Comparison of ENCODE assay signal across 11 cellular contexts in the genomic region with DNA sequence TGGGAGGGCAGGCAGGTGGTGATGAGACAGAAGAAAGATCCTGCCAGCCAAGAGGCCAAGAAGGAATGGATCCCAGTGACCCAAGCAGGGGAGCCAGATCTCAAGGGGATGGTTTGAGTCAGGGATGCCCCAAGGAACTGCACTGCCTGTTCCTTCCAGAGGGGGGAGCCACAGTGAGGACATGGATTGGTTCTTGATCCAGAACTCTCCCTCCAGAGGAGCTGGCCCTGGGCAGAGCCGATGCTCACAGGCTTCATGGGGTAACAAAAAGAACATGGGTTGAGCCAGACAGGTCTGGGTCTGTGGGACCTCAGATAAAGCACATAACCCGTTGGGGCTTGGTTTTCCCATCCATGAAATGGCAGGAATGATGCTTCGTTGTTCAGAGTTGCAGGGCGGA. TPM values are rescaled to one million over a fixed set of nuclear protein-coding genes. Genes with fewer than 3 reads are reported as not detected.
DNase-seq lines count a peak whose midpoint lies in the region; ATAC-seq and TF ChIP-seq lines count a peak whose summit lies in the region.
"Had no signal": no experiment of that assay in that cellular context is flagged by ENCODE, and none has a peak within 500 bp of the region (broad histone marks: within the 10 kb centered on the region; RNA-seq: fewer than 3 reads in every experiment).

No MANE protein-coding gene starts in this region.

- no peak overlapping the region for H3K27ac Mint-ChIP-seq in immature natural killer cell

- ATAC-seq in GM21390 (IDR thresholded peaks at IDR 0.05; ENCODE audit: unreplicated experiment) (no peak), GM19351 (IDR thresholded peaks at IDR 0.05; ENCODE audit: unreplicated experiment) (no peak)

- peaks cover 12 to 18% of the 10 kb centered on the region in 2 donors for H3K4me1 Mint-ChIP-seq in immature natural killer cell

- H3K9ac ChIP-seq in fibroblast of lung (ENCODE audit: insufficient read depth, low read length) = no peak overlapping the region

- no peaks in the 10 kb centered on the region for H3K9me3 Mint-ChIP-seq in immature natural killer cell

- no peaks in the 10 kb centered on the region for H4K20me1 ChIP-seq in fibroblast of lung (ENCODE audit: control insufficient read depth, extremely low read depth, insufficient read depth, low read length)

- H3K4me1 ChIP-seq in fibroblast of lung (ENCODE audit: control insufficient read depth, extremely low read depth, insufficient read depth, low read length) (peaks cover 7% of the 10 kb centered on the region), prostate gland (replicated peaks) (no peaks in the 10 kb centered on the region)

- POLR2A ChIA-PET in BJ (lab: Charles Lee) = no interaction called here

- H3K27ac ChIP-seq in 22Rv1 (no peak overlapping the region), fibroblast of lung (ENCODE audit: insufficient read depth, low read length) (no peak overlapping the region), prostate gland (no peak overlapping the region)
- H3K27ac ChIP-seq: stomach had no signal

- DNase-seq in BJ (ENCODE audit: low read depth) = no peak
- peak; percentile 18 to 42 for DNase-seq in NCI-H1930 (lab: John Stamatoyannopoulos, UW)
- DNase-seq in fibroblast of lung (ENCODE audit: low read depth in 2 of 2) = no peak
- DNase-seq in prostate gland (ENCODE audit: low spot score) = no peak
- no peak for DNase-seq in immature natural killer cell
- DNase-seq: activated T-cell treated with anti-CD3 and anti-CD28 coated beads for 4 hours, MV-4-11, stomach had no signal

- intact Hi-C loops in prostate gland (cut with DNase I) = no loop called here

- H3K9me3 ChIP-seq in fibroblast of lung (ENCODE audit: control insufficient read depth, insufficient read depth, low read depth, low read length) (no peaks in the 10 kb centered on the region), prostate gland (no peaks in the 10 kb centered on the region)
- H3K9me3 ChIP-seq: stomach had no signal

- H3K27me3 Mint-ChIP-seq in immature natural killer cell (ENCODE audit: low read depth in 3 of 3) = peaks cover 7 to 16% (median 15%) of the 10 kb centered on the region in 3 donors

- 81% methylated on average over 4 of the region's 4 CpGs for WGBS in prostate gland

- H3K4me2 ChIP-seq in fibroblast of lung (ENCODE audit: extremely low read depth, insufficient read depth, low read length) = no peak overlapping the region

- H2AFZ ChIP-seq in fibroblast of lung (ENCODE audit: low read length) = no peak overlapping the region

- H3K4me3 Mint-ChIP-seq in immature natural killer cell = no peak overlapping the region

- no peaks in the 10 kb centered on the region for H3K79me2 ChIP-seq in fibroblast of lung (ENCODE audit: control insufficient read depth, insufficient read depth, low read length)

- CTCF ChIA-PET in BJ (lab: Yijun Ruan, JAX) = interaction anchor here (1.1 to 3.2 kb wide), 3 partner anchors 8 to 148 kb away, joined by 3 to 13 read pairs (median 4); no protein-coding TSS in a partner anchor

- H3K27me3 ChIP-seq in BJ (ENCODE audit: control insufficient read depth, insufficient read depth, low read length) (no peaks in the 10 kb centered on the region), fibroblast of lung (ENCODE audit: control insufficient read depth, insufficient read depth, low read length) (no peaks in the 10 kb centered on the region), prostate gland (replicated peaks; ENCODE audit: insufficient read depth) (no peaks in the 10 kb centered on the region)

- peak; percentile 63 for TF ChIP-seq CTCF in 22Rv1 (IDR thresholded peaks at IDR 0.05)
- TF ChIP-seq CTCF in BJ (IDR thresholded peaks at IDR 0.05; ENCODE audit: insufficient read depth, low read depth, low read length) = peak; percentile 20; the same call in 1 of the 2 replicates
- peak; percentile 28 to 47 for TF ChIP-seq CTCF in fibroblast of lung (conservative IDR thresholded peaks at IDR 0.05 in 1 of 2, IDR thresholded peaks at IDR 0.05 in 1 of 2; ENCODE audit: low read depth in 1 of 2, low read length in 2 of 2)
- no peak for TF ChIP-seq CTCF in prostate gland (IDR thresholded peaks at IDR 0.05)

- peaks cover 0 to 4% (median 4%) of the 10 kb centered on the region in 3 donors for H3K36me3 Mint-ChIP-seq in immature natural killer cell

- no peak overlapping the region for H3K4me3 ChIP-seq in BJ (ENCODE audit: low read depth, low read length)
- H3K4me3 ChIP-seq in fibroblast of lung (replicated peaks in 1 of 4; ENCODE audit: control extremely low read depth in 1 of 4, insufficient read depth in 1 of 4, low read depth in 3 of 4, low read length in 4 of 4) = no peak overlapping the region
- H3K4me3 ChIP-seq in prostate gland = no peak overlapping the region
- H3K4me3 ChIP-seq: stomach had no signal

- TF ChIP-seq POLR2A in prostate gland (IDR thresholded peaks at IDR 0.05) = no peak

- H3K36me3 ChIP-seq in BJ (ENCODE audit: control insufficient read depth, insufficient read depth, low read length) = no peaks in the 10 kb centered on the region
- H3K36me3 ChIP-seq in fibroblast of lung (ENCODE audit: control insufficient read depth, insufficient read depth, low read length) = no peaks in the 10 kb centered on the region
- H3K36me3 ChIP-seq in prostate gland = no peaks in the 10 kb centered on the region
- H3K36me3 ChIP-seq: stomach had no signal

RNA-seq across cellular contexts. Expression of a gene that starts 4.6 kb away (rescaled TPM):
- polyA plus RNA-seq in BJ (2011; rRNA removed) (2.9 and 3.3 TPM in 2 replicates), fibroblast of lung (25.8 and 30.6 TPM in 2 replicates), immature natural killer cell (not detected)
- 3.8 and 4.9 TPM in 2 replicates for polyA minus RNA-seq in BJ (2011; rRNA and poly(A)+ RNA removed)
- total RNA-seq in fibroblast of lung (39.0 and 40.8 TPM in 2 replicates), prostate gland (1 to 10 TPM; 4.0 to 9.2 TPM)
- 30.7 and 33.8 TPM in 2 replicates for polyA plus RNA-seq in fibroblast of lung (2012)
- polyA minus RNA-seq in fibroblast of lung (ENCODE audit: low replicate concordance) = 53.6 and 70.6 TPM in 2 replicates

RNA-seq across cellular contexts. Expression of a gene that starts 27.6 kb away (rescaled TPM):
- polyA plus RNA-seq in BJ (2011; rRNA removed) (13.7 and 15.4 TPM in 2 replicates), fibroblast of lung (7.1 and 9.5 TPM in 2 replicates), immature natural killer cell (10 to 100 TPM; 27.8 to 37.1 (median 33.9) TPM)
- polyA minus RNA-seq in BJ (2011; rRNA and poly(A)+ RNA removed) = 7.6 and 11.3 TPM in 2 replicates
- total RNA-seq in fibroblast of lung (24.9 and 37.5 TPM in 2 replicates), prostate gland (10 to 100 TPM; 26.5 to 30.6 TPM)
- polyA plus RNA-seq in fibroblast of lung (2012) = 7.9 and 11.0 TPM in 2 replicates
- polyA minus RNA-seq in fibroblast of lung (ENCODE audit: low replicate concordance) = 7.0 and 12.7 TPM in 2 replicates

RNA-seq across cellular contexts. Expression of a gene that starts 51.3 kb away (rescaled TPM):
- 289 and 294 TPM in 2 replicates for polyA plus RNA-seq in BJ (2011; rRNA removed)
- 30.9 and 37.8 TPM in 2 replicates for polyA minus RNA-seq in BJ (2011; rRNA and poly(A)+ RNA removed)
- total RNA-seq in fibroblast of lung = 44.9 and 116 TPM in 2 replicates
- polyA plus RNA-seq in fibroblast of lung = 283 and 307 TPM in 2 replicates
- 363 and 375 TPM in 2 replicates for polyA plus RNA-seq in fibroblast of lung (2012)
- polyA minus RNA-seq in fibroblast of lung (ENCODE audit: low replicate concordance) = 98.1 and 104 TPM in 2 replicates
- 100 to 1,000 TPM; 151 to 333 TPM for total RNA-seq in prostate gland
- polyA plus RNA-seq in immature natural killer cell = 1,000 to 10,000 TPM in 1 of 3 donors, 100 to 1,000 TPM in 2; 742 to 1,051 (median 942) TPM

Comparison
In these comparisons a context has a peak if more than half of its experiments do, and no peak if none do; other contexts are left out.
1. CTCF ChIP-seq: peak in 22Rv1 (single experiment), BJ (single experiment) and fibroblast of lung (2 of 2); none in prostate gland (0 of 4).
2. DNase-seq: peak in NCI-H1930 (2 of 2); none in BJ (single experiment), fibroblast of lung (0 of 2), prostate gland (single experiment) and immature natural killer cell (0 of 3).